ENCODE assay signal across 15 cellular contexts in genomic region chr15:89876736-89877135, GRCh38. TPM values are rescaled to one million over a fixed set of nuclear protein-coding genes. Genes with fewer than 3 reads are reported as not detected.
A peak's percentile ranks its signal among the peaks of the same experiment; 100 is the strongest.
DNase-seq lines count a peak whose midpoint lies in the region; ATAC-seq and TF ChIP-seq lines count a peak whose summit lies in the region.
"Had no signal": no experiment of that assay in that cellular context is flagged by ENCODE, and none has a peak within 500 bp of the region (broad histone marks: within the 10 kb centered on the region; RNA-seq: fewer than 3 reads in every experiment).

No MANE protein-coding gene starts in this region.

- no peak overlapping the region for H3K23ac ChIP-seq in trophoblast cell (ENCODE audit: low read length)

- POLR2A ChIA-PET in CD8-positive, alpha-beta T cell (lab: Charles Lee) = interaction anchor here (0.6 to 1.5 kb wide), 2 partner anchors 14 to 37 kb away, joined by 4 read pairs; no protein-coding TSS in a partner anchor
- POLR2A ChIA-PET in HEK293T (lab: Yijun Ruan, JAX) = interaction anchor here (1.0 to 2.2 kb wide), 2 partner anchors 12 to 116 kb away, joined by 3 to 14 read pairs; no protein-coding TSS in a partner anchor

- H2BK120ac ChIP-seq in trophoblast cell (ENCODE audit: insufficient read depth, low read length, poor library complexity) = no peak overlapping the region

- H3K9me3 Mint-ChIP-seq in CD8-positive, alpha-beta T cell = no peaks in the 10 kb centered on the region

- no peak for DNase-seq in CD8-positive, alpha-beta T cell
- DNase-seq in T-helper 17 cell (no peak), fibroblast of gingiva (ENCODE audit: low read depth) (peak; percentile 10), trophoblast cell (no peak), ascending aorta (ENCODE audit: low spot score in 2 of 2) (no peak), cerebellum (ENCODE audit: low spot score) (no peak), HEK293T (ENCODE audit: extremely low spot score) (no peak), NCI-H748 (lab: John Stamatoyannopoulos, UW; ENCODE audit: unreplicated experiment) (no peak)
- DNase-seq: DMS79, GM23248, NCI-H1694 treated with DMSO at 0.1 percent for 48 hours, NCI-H774 had no signal

- H2BK5ac ChIP-seq in trophoblast cell (ENCODE audit: low read depth, low read length, poor library complexity) = no peak overlapping the region

- no peak overlapping the region for H3K18ac ChIP-seq in trophoblast cell (ENCODE audit: low read length)

- H3K27ac Mint-ChIP-seq in CD8-positive, alpha-beta T cell = peak overlapping the region; percentile 12
- peak overlapping the region; percentile 21 for H3K27ac Mint-ChIP-seq in T-helper 17 cell

- H3K4me2 ChIP-seq in trophoblast cell (ENCODE audit: low read length) = no peak overlapping the region

- peaks cover 50% of the 10 kb centered on the region for H3K36me3 Mint-ChIP-seq in CD8-positive, alpha-beta T cell
- peaks cover 9% of the 10 kb centered on the region for H3K36me3 Mint-ChIP-seq in T-helper 17 cell (ENCODE audit: low read depth)

- H3K27me3 Mint-ChIP-seq in CD8-positive, alpha-beta T cell (ENCODE audit: low read depth) = no peaks in the 10 kb centered on the region
- no peaks in the 10 kb centered on the region for H3K27me3 Mint-ChIP-seq in T-helper 17 cell

- H3K4me3 Mint-ChIP-seq in CD8-positive, alpha-beta T cell = no peak overlapping the region
- H3K4me3 Mint-ChIP-seq in T-helper 17 cell = peak overlapping the region; percentile 7

- H3K79me2 ChIP-seq in trophoblast cell (ENCODE audit: control insufficient read depth, insufficient read depth, low read length, poor library complexity) = no peaks in the 10 kb centered on the region

- H3K79me1 ChIP-seq in trophoblast cell (ENCODE audit: low read length) = no peaks in the 10 kb centered on the region

- H3K36me3 ChIP-seq in CD8-positive, alpha-beta T cell (ENCODE audit: insufficient read depth, low read length) = no peaks in the 10 kb centered on the region
- H3K36me3 ChIP-seq in trophoblast cell (ENCODE audit: control insufficient read depth in 1 of 2, insufficient read depth in 2 of 2, low read length in 2 of 2) = peaks cover 12 to 14% of the 10 kb centered on the region in 2 experiments
- H3K36me3 ChIP-seq in ascending aorta = peaks cover 23 to 45% of the 10 kb centered on the region in 2 donors

- H4K91ac ChIP-seq in trophoblast cell (ENCODE audit: low read depth, low read length) = no peak overlapping the region

- H3K9me3 ChIP-seq in CD8-positive, alpha-beta T cell (ENCODE audit: low read length) = no peaks in the 10 kb centered on the region
- H3K9me3 ChIP-seq in T-helper 17 cell (ENCODE audit: control insufficient read depth, low read length, poor library complexity, severe bottlenecking) = no peaks in the 10 kb centered on the region
- no peaks in the 10 kb centered on the region for H3K9me3 ChIP-seq in trophoblast cell (ENCODE audit: insufficient read depth, low read depth, low read length)
- no peaks in the 10 kb centered on the region for H3K9me3 ChIP-seq in ascending aorta
- H3K9me3 ChIP-seq: BLaER1 treated with 17β-estradiol and CSF1 and Interleukin-3, amounts not matched to agents 10 nM and 100 nM; HAP-1 had no signal

- no peak overlapping the region for H4K12ac ChIP-seq in trophoblast cell (ENCODE audit: low read depth, low read length)

- intact Hi-C loops in CD8-positive, alpha-beta T cell (cut with DNase I, micrococcal nuclease) = no loop called here
- intact Hi-C loops in ascending aorta (cut with DNase I) = no loop called here

- H3K27ac ChIP-seq in CD8-positive, alpha-beta T cell (ENCODE audit: low read depth, low read length) = no peak overlapping the region
- H3K27ac ChIP-seq in trophoblast cell (ENCODE audit: low read depth, low read length) (no peak overlapping the region), ascending aorta (no peak overlapping the region)
- H3K27ac ChIP-seq: GM23248 had no signal

- no peak overlapping the region for H2AK5ac ChIP-seq in trophoblast cell (ENCODE audit: low read length)

- H3K14ac ChIP-seq in trophoblast cell (ENCODE audit: low read length) = no peak overlapping the region

- no peaks in the 10 kb centered on the region for H3K4me1 ChIP-seq in CD8-positive, alpha-beta T cell (ENCODE audit: insufficient read depth, low read length)
- H3K4me1 ChIP-seq in trophoblast cell (ENCODE audit: control insufficient read depth in 1 of 2, insufficient read depth in 2 of 2, low read length in 2 of 2) = no peaks in the 10 kb centered on the region
- H3K4me1 ChIP-seq in ascending aorta = no peaks in the 10 kb centered on the region
- H3K4me1 ChIP-seq: HAP-1 had no signal

- H2AFZ ChIP-seq in trophoblast cell (ENCODE audit: insufficient read depth, low read length, poor library complexity) = no peak overlapping the region
- H2AFZ ChIP-seq: GM23248 had no signal

- CTCF ChIA-PET in CD8-positive, alpha-beta T cell (lab: Charles Lee) = interaction anchor here (1.1 to 5.4 kb wide), 8 partner anchors 12 to 195 kb away, joined by 3 to 72 read pairs (median 4); partner anchors contain the start of gene AP3S2
- CTCF ChIA-PET in HEK293T (lab: Yijun Ruan, JAX) = interaction anchor here (0.6 to 3.7 kb wide), 6 partner anchors 9 to 168 kb away, joined by 3 to 22 read pairs (median 4); no protein-coding TSS in a partner anchor

- no peak overlapping the region for H2BK12ac ChIP-seq in trophoblast cell (ENCODE audit: low read length)

- no peak overlapping the region for H4K8ac ChIP-seq in trophoblast cell (ENCODE audit: low read depth, low read length)

- H3K4ac ChIP-seq in trophoblast cell (ENCODE audit: low read depth, low read length) = no peak overlapping the region

- no CpG with 5 or more reads among the region's 1 CpG for WGBS in trophoblast cell (ENCODE audit: extremely low coverage, insufficient coverage, insufficient read length)

- no peak overlapping the region for H3K4me3 ChIP-seq in CD8-positive, alpha-beta T cell (ENCODE audit: low read depth, low read length)
- H3K4me3 ChIP-seq in trophoblast cell (ENCODE audit: low read depth, low read length) (no peak overlapping the region), ascending aorta (no peak overlapping the region)
- H3K4me3 ChIP-seq: BLaER1 treated with 17β-estradiol and CSF1 and Interleukin-3, amounts not matched to agents 10 nM and 100 nM; GM23248; HAP-1 had no signal

- TF ChIP-seq CTCF in CD8-positive, alpha-beta T cell (IDR thresholded peaks at IDR 0.05) = no peak
- no peak for TF ChIP-seq CTCF in ascending aorta (IDR thresholded peaks at IDR 0.05)

- ATAC-seq in CD8-positive, alpha-beta T cell = no peak
- ATAC-seq in T-helper 17 cell = no peak

- H3K4me1 Mint-ChIP-seq in CD8-positive, alpha-beta T cell (ENCODE audit: low read depth) = peaks cover 8% of the 10 kb centered on the region
- peaks cover 10% of the 10 kb centered on the region for H3K4me1 Mint-ChIP-seq in T-helper 17 cell

- peak overlapping the region; percentile 7 for H3K9ac ChIP-seq in trophoblast cell (ENCODE audit: low read length)
- H3K9ac ChIP-seq: GM23248 had no signal

- H3K27me3 ChIP-seq in CD8-positive, alpha-beta T cell (ENCODE audit: insufficient read depth, low read length) = no peaks in the 10 kb centered on the region
- H3K27me3 ChIP-seq in trophoblast cell (ENCODE audit: insufficient read depth, low read length) (no peaks in the 10 kb centered on the region), ascending aorta (no peaks in the 10 kb centered on the region)
- H3K27me3 ChIP-seq: BLaER1 treated with 17β-estradiol and CSF1 and Interleukin-3, amounts not matched to agents 10 nM and 100 nM had no signal

TF ChIP-seq in HEK293T, 16 proteins besides CTCF, POLR2A, EP300 and RAD21:
- TF ChIP-seq PKNOX1 (IDR thresholded peaks at IDR 0.05) = no peak
- no peak for TF ChIP-seq BHLHE40 (IDR thresholded peaks at IDR 0.05; ENCODE audit: borderline replicate concordance)
- no peak for TF ChIP-seq ELF4 (IDR thresholded peaks at IDR 0.05)
- TF ChIP-seq SUZ12 (IDR thresholded peaks at IDR 0.05) = no peak
- TF ChIP-seq SP1 (IDR thresholded peaks at IDR 0.05) = no peak
- no peak for TF ChIP-seq FOXM1 (IDR thresholded peaks at IDR 0.05; ENCODE audit: borderline replicate concordance)
- no peak for TF ChIP-seq ZNF384 (IDR thresholded peaks at IDR 0.05)
- no peak for TF ChIP-seq FOXA1 (IDR thresholded peaks at IDR 0.05)
- TF ChIP-seq FOXK2 (IDR thresholded peaks at IDR 0.05) = no peak
- TF ChIP-seq CTBP1 (IDR thresholded peaks at IDR 0.05; ENCODE audit: borderline replicate concordance) = no peak
- no peak for TF ChIP-seq ARNT (IDR thresholded peaks at IDR 0.05)
- no peak for TF ChIP-seq TARDBP (IDR thresholded peaks at IDR 0.05)
- TF ChIP-seq HDGF (IDR thresholded peaks at IDR 0.05; ENCODE audit: borderline replicate concordance) = no peak

RNA-seq across cellular contexts. Expression of gene AP3S2, which starts 17.1 kb away (rescaled TPM):
- total RNA-seq in CD8-positive, alpha-beta T cell = 10 to 100 TPM; 14.2 to 16.0 TPM
- 10 to 100 TPM; 28.0 to 29.1 TPM for total RNA-seq in T-helper 17 cell
- 17.1 and 17.5 TPM in 2 replicates for polyA plus RNA-seq in trophoblast cell (2013)
- total RNA-seq in ascending aorta = 16.0 TPM
- total RNA-seq in cerebellum = 45.7 TPM

RNA-seq across cellular contexts. Expression of gene ARPIN, which starts 36.0 kb away (rescaled TPM):
- total RNA-seq in CD8-positive, alpha-beta T cell = not detected
- total RNA-seq in T-helper 17 cell (under 1 TPM in 1 of 2 donors, not detected in 1; 0.13 TPM), ascending aorta (29.8 TPM), cerebellum (16.3 TPM)
- polyA plus RNA-seq in trophoblast cell (2013) = 5.4 and 5.5 TPM in 2 replicates
- total RNA-seq: OCI-LY7 had no signal

Comparison
In these comparisons a context has a peak if more than half of its experiments do, and no peak if none do; other contexts are left out.
1. RNA of gene ARPIN, which starts 36.0 kb away (total RNA-seq): 29.8 TPM in ascending aorta (single experiment) and 16.3 TPM in cerebellum (single experiment); 0.13 TPM in T-helper 17 cell and not detected in CD8-positive, alpha-beta T cell; every median in the first group is over 10 times any median in the second.